In genomic region chr7:30286749-30287148, GRCh38 we compare ENCODE assay signal across 8 cellular contexts. TPM values are rescaled to one million over a fixed set of nuclear protein-coding genes. Genes with fewer than 3 reads are reported as not detected.
A peak's percentile ranks its signal among the peaks of the same experiment; 100 is the strongest.
DNase-seq lines count a peak whose midpoint lies in the region; TF ChIP-seq lines count a peak whose summit lies in the region.

No MANE protein-coding gene starts in this region.

- H3K27ac ChIP-seq in stomach = peak overlapping the region in 4 of 5 donors; percentile 97 to 100 (median 98)

- no peaks in the 10 kb centered on the region for H3K27me3 Mint-ChIP-seq in T-helper 1 cell treated with Interleukin-12 subunit alpha and Interleukin-12 subunit beta and Interleukin-4 antibody, amounts not matched to agents 30 μg/mL and 1 μg/mL, for 36 hours (ENCODE audit: low read depth)
- H3K27me3 Mint-ChIP-seq in activated CD4-positive, alpha-beta memory T cell treated with anti-CD3 and anti-CD28 coated beads, Interleukin-2, amount 10 ng/mL, durations not matched to agents 7 days and 5 days = peaks cover 2% of the 10 kb centered on the region

- no peaks in the 10 kb centered on the region for H3K27me3 ChIP-seq in stomach

- H3K9me3 Mint-ChIP-seq in T-helper 1 cell treated with Interleukin-12 subunit alpha and Interleukin-12 subunit beta and Interleukin-4 antibody, amounts not matched to agents 30 μg/mL and 1 μg/mL, for 36 hours = peaks cover 12% of the 10 kb centered on the region
- H3K9me3 Mint-ChIP-seq in activated CD4-positive, alpha-beta memory T cell treated with anti-CD3 and anti-CD28 coated beads, Interleukin-2, amount 10 ng/mL, durations not matched to agents 7 days and 5 days = no peaks in the 10 kb centered on the region

- TF ChIP-seq CTCF in stomach (IDR thresholded peaks at IDR 0.05) = no peak

- peak overlapping the region; percentile 31 for H3K27ac Mint-ChIP-seq in T-helper 1 cell treated with Interleukin-12 subunit alpha and Interleukin-12 subunit beta and Interleukin-4 antibody, amounts not matched to agents 30 μg/mL and 1 μg/mL, for 36 hours
- no peak overlapping the region for H3K27ac Mint-ChIP-seq in activated CD4-positive, alpha-beta memory T cell treated with anti-CD3 and anti-CD28 coated beads, Interleukin-2, amount 10 ng/mL, durations not matched to agents 7 days and 5 days

- no peak for TF ChIP-seq POLR2A in stomach (IDR thresholded peaks at IDR 0.05)

- POLR2A ChIA-PET in activated CD4-positive, alpha-beta memory T cell treated with anti-CD3 and anti-CD28 coated beads, Interleukin-2, amount 10 ng/mL, durations not matched to agents 7 days and 5 days (lab: Charles Lee) = interaction anchor here (0.6 to 5.0 kb wide), 6 partner anchors 35 to 192 kb away, joined by 3 to 62 read pairs (median 16); partner anchors contain the start of gene NOD1

- intact Hi-C loops in stomach (cut with DNase I; ENCODE audit: low total_unique reads) = no loop called here

- no peak for TF ChIP-seq EP300 in stomach (IDR thresholded peaks at IDR 0.05)

- CTCF ChIA-PET in activated CD4-positive, alpha-beta memory T cell treated with anti-CD3 and anti-CD28 coated beads, Interleukin-2, amount 10 ng/mL, durations not matched to agents 7 days and 5 days (lab: Charles Lee) = interaction anchor here (1.0 kb wide), 1 partner anchor 36 kb away, joined by 3 read pairs; no protein-coding TSS in a partner anchor

- H3K4me3 Mint-ChIP-seq in T-helper 1 cell treated with Interleukin-12 subunit alpha and Interleukin-12 subunit beta and Interleukin-4 antibody, amounts not matched to agents 30 μg/mL and 1 μg/mL, for 36 hours = peak overlapping the region; percentile 95
- peak overlapping the region; percentile 89 for H3K4me3 Mint-ChIP-seq in activated CD4-positive, alpha-beta memory T cell treated with anti-CD3 and anti-CD28 coated beads, Interleukin-2, amount 10 ng/mL, durations not matched to agents 7 days and 5 days

- DNase-seq in T-helper 1 cell (no peak), stomach (no peak), SW 1271 (lab: John Stamatoyannopoulos, UW) (no peak), NOMO-1 (lab: John Stamatoyannopoulos, UW; ENCODE audit: unreplicated experiment in 2 of 2) (no peak)
- DNase-seq in activated CD4-positive, alpha-beta memory T cell treated with anti-CD3 and anti-CD28 coated beads, Interleukin-2, amount 10 ng/mL, durations not matched to agents 7 days and 5 days = no peak
- no peak for DNase-seq in stimulated activated CD4-positive, alpha-beta T cell treated with anti-CD3 and anti-CD28 coated beads, Interleukin-12 subunit alpha, Interleukin-12 subunit beta, amount 100 ng/mL, for 4 hours

- peaks cover 58% of the 10 kb centered on the region for H3K4me1 Mint-ChIP-seq in T-helper 1 cell treated with Interleukin-12 subunit alpha and Interleukin-12 subunit beta and Interleukin-4 antibody, amounts not matched to agents 30 μg/mL and 1 μg/mL, for 36 hours (ENCODE audit: low read depth)
- peaks cover 59% of the 10 kb centered on the region for H3K4me1 Mint-ChIP-seq in activated CD4-positive, alpha-beta memory T cell treated with anti-CD3 and anti-CD28 coated beads, Interleukin-2, amount 10 ng/mL, durations not matched to agents 7 days and 5 days

- peaks cover 27% of the 10 kb centered on the region for H3K36me3 Mint-ChIP-seq in T-helper 1 cell treated with Interleukin-12 subunit alpha and Interleukin-12 subunit beta and Interleukin-4 antibody, amounts not matched to agents 30 μg/mL and 1 μg/mL, for 36 hours (ENCODE audit: low read depth)
- H3K36me3 Mint-ChIP-seq in activated CD4-positive, alpha-beta memory T cell treated with anti-CD3 and anti-CD28 coated beads, Interleukin-2, amount 10 ng/mL, durations not matched to agents 7 days and 5 days (ENCODE audit: low read depth) = peaks cover 30% of the 10 kb centered on the region

- H3K36me3 ChIP-seq in stomach = no peaks in the 10 kb centered on the region

- H3K4me3 ChIP-seq in iPS-18c (ENCODE audit: insufficient read depth, low read depth, low read length) (peak overlapping the region; percentile 80; the same call in 1 of the 2 replicates), stomach (peak overlapping the region; percentile 71 to 90 (median 86))

- WGBS in stomach, 5 donors = 47 to 70% (median 52%) methylated on average over 11 of the region's 11 CpGs

- peaks cover 23 to 61% (median 50%) of the 10 kb centered on the region in 4 donors for H3K4me1 ChIP-seq in stomach

- H3K9me3 ChIP-seq in iPS-18c (ENCODE audit: control insufficient read depth, insufficient read depth, low read length) (no peaks in the 10 kb centered on the region), stomach (no peaks in the 10 kb centered on the region)

RNA-seq across cellular contexts. Expression of gene ZNRF2, which starts 2.4 kb away (rescaled TPM):
- total RNA-seq in activated CD4-positive, alpha-beta memory T cell treated with anti-CD3 and anti-CD28 coated beads, Interleukin-2, amount 10 ng/mL, durations not matched to agents 7 days and 5 days = 10 to 100 TPM; 17.9 to 18.5 TPM
- total RNA-seq in stomach = 100 to 1,000 TPM in 1 of 5 donors, 10 to 100 TPM in 4; 23.3 to 209 (median 29.0) TPM
- polyA plus RNA-seq in stomach = 10 to 100 TPM in 2 of 3 donors, 1 to 10 TPM in 1; 5.4 to 13.9 (median 10.3) TPM
